Comparison of ENCODE assay signal across 13 cellular contexts in the genomic region with DNA sequence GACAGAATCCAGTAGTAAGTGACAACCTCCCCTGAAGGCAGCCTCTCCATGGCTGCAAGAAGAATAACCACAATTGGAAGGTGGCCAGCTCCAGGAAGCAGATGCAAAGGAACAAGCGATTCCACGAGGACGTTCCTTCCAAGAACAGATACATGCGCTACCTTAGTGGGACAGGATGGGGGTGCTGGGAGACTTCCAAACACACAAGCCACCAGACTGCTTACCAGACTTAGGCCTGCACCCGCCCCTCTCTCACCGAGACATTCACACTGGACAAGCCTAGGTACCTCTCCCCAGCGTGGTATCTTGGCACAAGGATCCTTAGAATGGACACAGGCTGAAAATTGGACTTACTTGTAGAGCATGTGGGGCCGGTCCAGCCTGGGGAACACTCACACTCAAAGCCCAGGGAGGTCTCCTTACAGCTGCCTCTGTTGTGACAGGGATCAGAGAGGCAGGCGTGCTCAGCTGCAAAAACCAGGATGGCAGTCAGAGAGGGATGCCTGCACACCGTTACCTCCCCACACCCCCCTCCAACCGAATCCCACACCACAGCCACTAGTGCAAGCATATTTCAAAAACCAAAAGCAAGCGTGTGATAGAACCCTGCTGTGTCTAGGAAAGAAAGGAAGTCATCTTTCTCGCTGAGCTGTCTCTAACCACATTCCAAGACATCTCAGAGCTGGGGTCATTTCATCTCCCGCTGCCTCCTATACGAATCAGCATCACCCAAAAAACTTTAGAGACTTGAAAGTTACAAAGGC. TPM values are rescaled to one million over a fixed set of nuclear protein-coding genes. Genes with fewer than 3 reads are reported as not detected.
DNase-seq lines count a peak whose midpoint lies in the region; ATAC-seq, FAIRE-seq and TF ChIP-seq lines count a peak whose summit lies in the region.
"Had no signal": no experiment of that assay in that cellular context is flagged by ENCODE, and none has a peak within 500 bp of the region (broad histone marks: within the 10 kb centered on the region; RNA-seq: fewer than 3 reads in every experiment).

No MANE protein-coding gene starts in this region.

- H3K9me3 Mint-ChIP-seq in endodermal cell (peaks cover 5% of the 10 kb centered on the region), nephron progenitor cell (no peaks in the 10 kb centered on the region)

- H3K4me1 ChIP-seq in endodermal cell (ENCODE audit: control insufficient read depth, insufficient read depth, low read length) (peaks cover 8% of the 10 kb centered on the region), uterus (peaks cover 5 to 9% of the 10 kb centered on the region in 2 donors), pancreas (peaks cover 32 to 37% (median 36%) of the 10 kb centered on the region in 3 donors)

- H3K4me3 Mint-ChIP-seq in endodermal cell (no peak overlapping the region), nephron progenitor cell (no peak overlapping the region)

- intact Hi-C loops in Right ventricle myocardium superior (cut with DNase I), result no loop called here
- intact Hi-C loops in cardiac septum (cut with DNase I), result no loop called here
- intact Hi-C loops in uterus (cut with DNase I; ENCODE audit: low total_unique reads), result no loop called here
- intact Hi-C loops in pancreas (cut with DNase I), result no loop called here

- peak; percentile 5 for ATAC-seq in Right ventricle myocardium superior (ENCODE audit: poor library complexity)
- no peak for ATAC-seq in HG03378 (IDR thresholded peaks at IDR 0.05; ENCODE audit: unreplicated experiment)
- ATAC-seq in pancreas, result no peak

- H3K9ac ChIP-seq in endodermal cell (ENCODE audit: extremely low read depth, low read length, poor library complexity, severe bottlenecking), result no peak overlapping the region

- H3K36me3 Mint-ChIP-seq in endodermal cell (ENCODE audit: low read depth) (peaks cover 53% of the 10 kb centered on the region), nephron progenitor cell (ENCODE audit: low read depth) (peaks cover 76% of the 10 kb centered on the region)

- H3K9me3 ChIP-seq in endodermal cell (ENCODE audit: control insufficient read depth, low read length) (no peaks in the 10 kb centered on the region), uterus (no peaks in the 10 kb centered on the region), pancreas (no peaks in the 10 kb centered on the region)

- H3K27ac ChIP-seq in endodermal cell (ENCODE audit: low read depth, low read length) (peak overlapping the region; percentile 97), uterus (peak overlapping the region; percentile 77 to 81), pancreas (no peak overlapping the region)

- TF ChIP-seq CTCF in endodermal cell (conservative IDR thresholded peaks at IDR 0.05) (no peak), nephron progenitor cell (IDR thresholded peaks at IDR 0.05) (no peak), uterus (IDR thresholded peaks at IDR 0.05) (no peak), pancreas (IDR thresholded peaks at IDR 0.05) (no peak)

- peaks cover 94% of the 10 kb centered on the region for H3K27me3 Mint-ChIP-seq in endodermal cell (ENCODE audit: insufficient read depth)
- H3K27me3 Mint-ChIP-seq in nephron progenitor cell (ENCODE audit: low read depth, poor library complexity), result peaks cover 8% of the 10 kb centered on the region

- peaks cover 64% of the 10 kb centered on the region for H3K4me1 Mint-ChIP-seq in endodermal cell
- H3K4me1 Mint-ChIP-seq in nephron progenitor cell, result peaks cover 94% of the 10 kb centered on the region

- DNase-seq in Right ventricle myocardium superior, result no peak
- no peak for DNase-seq in cardiac septum (ENCODE audit: low spot score)
- no peak for DNase-seq in endodermal cell
- no peak for DNase-seq in nephron progenitor cell
- peak in 1 of 2 donors; percentile 55 for DNase-seq in uterus
- no peak for DNase-seq in islet precursor cell
- DNase-seq in pancreas, result no peak
- DNase-seq: GF-D8, hippocampal formation, NCI-H1417 treated with DMSO at 0.1 percent for 48 hours, OCI-M1 had no signal

- no peaks in the 10 kb centered on the region for H3K36me3 ChIP-seq in endodermal cell (ENCODE audit: control insufficient read depth, insufficient read depth, low read length)
- H3K36me3 ChIP-seq in uterus, result no peaks in the 10 kb centered on the region
- peaks cover 0 to 71% (median 52%) of the 10 kb centered on the region in 3 donors for H3K36me3 ChIP-seq in pancreas

- FAIRE-seq in pancreas (lab: Jason Lieb, UNC), result no peak
- FAIRE-seq: colon had no signal

- H3K4me3 ChIP-seq in endodermal cell (ENCODE audit: low read length) (no peak overlapping the region), uterus (no peak overlapping the region), pancreas (no peak overlapping the region)

- no peak for TF ChIP-seq POLR2A in uterus (IDR thresholded peaks at IDR 0.05)

- peaks cover 97% of the 10 kb centered on the region for H3K27me3 ChIP-seq in endodermal cell (ENCODE audit: control insufficient read depth, insufficient read depth, low read length, poor library complexity, severe bottlenecking)
- no peaks in the 10 kb centered on the region for H3K27me3 ChIP-seq in uterus
- H3K27me3 ChIP-seq in pancreas, result no peaks in the 10 kb centered on the region

- H3K27ac Mint-ChIP-seq in endodermal cell (no peak overlapping the region), nephron progenitor cell (peak overlapping the region; percentile 61)

- WGBS in endodermal cell (ENCODE audit: insufficient coverage in 1 of 2, insufficient read length in 1 of 2), 2 experiments, result 89 to 95% methylated on average over 8 to 14 of the region's 15 CpGs
- WGBS in pancreas, 2 donors, result 71 to 79% methylated on average over 15 of the region's 15 CpGs

RNA-seq across cellular contexts. Expression of gene JAG1, which starts 22.4 kb away (rescaled TPM):
- total RNA-seq in Right ventricle myocardium superior, result 22.1 TPM
- 42.1 TPM for total RNA-seq in cardiac septum
- 10 to 100 TPM in 1 of 2 donors, 1 to 10 TPM in 1; 6.8 to 19.7 TPM for total RNA-seq in endodermal cell
- 88.8 TPM for polyA plus RNA-seq in endodermal cell (2013, experiment 1 of 2)
- 76.5 TPM for polyA plus RNA-seq in endodermal cell (2013, experiment 2 of 2)
- total RNA-seq in uterus, result 100 to 1,000 TPM in 2 of 4 donors, 10 to 100 TPM in 2; 53.8 to 154 (median 111) TPM
- 10 to 100 TPM; 22.6 to 60.1 (median 27.4) TPM for total RNA-seq in pancreas
- polyA plus RNA-seq in pancreas, result 10 to 100 TPM; 13.9 to 14.6 TPM

Comparison
In these comparisons a context has a peak if more than half of its experiments do, and no peak if none do; other contexts are left out.
1. H3K27ac ChIP-seq: peak in endodermal cell (single experiment) and uterus (2 of 2); none in pancreas (0 of 4).